ENCODE assay signal across 16 cellular contexts in the genomic region with DNA sequence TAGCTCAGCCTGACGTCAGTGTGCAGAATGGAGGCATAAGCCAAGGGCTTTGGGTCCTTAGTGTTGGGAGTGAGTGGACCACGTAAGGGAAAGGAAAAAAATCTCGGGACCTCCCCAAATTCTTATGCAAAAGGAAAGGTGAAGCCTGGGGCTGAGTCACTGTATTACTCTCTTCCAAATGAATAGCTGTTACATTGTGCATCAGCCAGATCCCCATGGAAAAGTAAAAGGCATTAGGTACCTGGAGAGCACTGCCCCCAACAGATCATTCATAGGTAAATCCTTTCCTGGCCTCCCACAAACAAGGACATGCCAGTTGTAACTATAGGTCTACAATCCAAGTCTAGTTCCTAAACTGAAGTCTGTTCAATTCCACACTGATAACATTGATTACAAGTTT.
DNase-seq lines count a peak whose midpoint lies in the region; ATAC-seq, FAIRE-seq and TF ChIP-seq lines count a peak whose summit lies in the region.
"Had no signal": no experiment of that assay in that cellular context is flagged by ENCODE, and none has a peak within 500 bp of the region (broad histone marks: within the 10 kb centered on the region; RNA-seq: fewer than 3 reads in every experiment).

No MANE protein-coding gene starts in this region.

- H3K36me3 ChIP-seq in endodermal cell (ENCODE audit: control insufficient read depth, insufficient read depth, low read length) (no peaks in the 10 kb centered on the region), HepG2 (replicated peaks in 1 of 2; ENCODE audit: control insufficient read depth in 1 of 2, insufficient read depth in 2 of 2, low read length in 2 of 2) (no peaks in the 10 kb centered on the region)
- H3K36me3 ChIP-seq: BLaER1, SJCRH30 had no signal

- H3K27ac ChIP-seq in endodermal cell (ENCODE audit: low read depth, low read length) (no peak overlapping the region), HepG2 (ENCODE audit: extremely low read length, insufficient read depth, low read length) (no peak overlapping the region)
- H3K27ac ChIP-seq: BLaER1, SJCRH30 had no signal

- H3K4me2 ChIP-seq in HepG2 (ENCODE audit: low read depth, low read length), result no peak overlapping the region
- H3K4me2 ChIP-seq: BLaER1 had no signal

- H3K9me3 Mint-ChIP-seq in endodermal cell, result peaks cover 8% of the 10 kb centered on the region

- H3K9ac ChIP-seq in endodermal cell (ENCODE audit: extremely low read depth, low read length, poor library complexity, severe bottlenecking) (no peak overlapping the region), HepG2 (ENCODE audit: insufficient read depth, low read depth, low read length) (no peak overlapping the region)
- H3K9ac ChIP-seq: BLaER1 had no signal

- no peak overlapping the region for H2AFZ ChIP-seq in HepG2 (ENCODE audit: low read length)

- CTCF ChIA-PET in HepG2 (lab: Yijun Ruan, JAX; ENCODE audit: low intra/inter-chr PET ratio, low total read pairs), result no interaction called here

- H4K20me1 ChIP-seq in HepG2 (ENCODE audit: insufficient read depth, low read length), result no peaks in the 10 kb centered on the region
- H4K20me1 ChIP-seq: BLaER1 had no signal

- H3K27ac Mint-ChIP-seq in endodermal cell, result peak overlapping the region; percentile 14
- H3K27ac Mint-ChIP-seq: stimulated activated memory B cell treated with anti-CD40 and anti-IgM and Interleukin-4, amounts not matched to agents 10 μg/mL and 1 μg/mL and 100 μg/mL, for 72 hours had no signal

- TF ChIP-seq EP300 in Ishikawa (IDR thresholded peaks at IDR 0.05; ENCODE audit: borderline replicate concordance) (no peak), HepG2 (IDR thresholded peaks at IDR 0.05; ENCODE audit: low read depth in 2 of 2, low read length in 2 of 2) (no peak), HepG2 (CRISPR knock-in tag; IDR thresholded peaks at IDR 0.05; ENCODE audit: borderline replicate concordance) (no peak)

- POLR2A ChIA-PET in HepG2 (lab: Yijun Ruan, JAX), result no interaction called here

- H3K4me1 Mint-ChIP-seq in endodermal cell, result peaks cover 10% of the 10 kb centered on the region
- H3K4me1 Mint-ChIP-seq: stimulated activated memory B cell treated with anti-CD40 and anti-IgM and Interleukin-4, amounts not matched to agents 10 μg/mL and 1 μg/mL and 100 μg/mL, for 72 hours had no signal

- no peaks in the 10 kb centered on the region for H3K79me2 ChIP-seq in HepG2 (ENCODE audit: insufficient read depth, low read length)

- DNase-seq in EL (peak; percentile 2), endodermal cell (peak; percentile 67), HepG2 (ENCODE audit: low spot score) (peak; percentile 12), SHP77 (lab: John Stamatoyannopoulos, UW) (no peak), frontal cortex (ENCODE audit: low spot score in 2 of 2) (no peak)
- DNase-seq: activated CD8-positive, alpha-beta memory T cell treated with anti-CD3 and anti-CD28 coated beads, Interleukin-2, amount 50 U/mL, for 48 hours; HCEC 1CT; NCI-H1105; right cardiac atrium; SJCRH30; stimulated activated CD4-positive, alpha-beta T cell treated with anti-CD3 and anti-CD28 coated beads, Interleukin-4, amount 100 ng/mL, for 1 hour had no signal

- no peak overlapping the region for H3K4me3 Mint-ChIP-seq in endodermal cell
- H3K4me3 Mint-ChIP-seq: stimulated activated memory B cell treated with anti-CD40 and anti-IgM and Interleukin-4, amounts not matched to agents 10 μg/mL and 1 μg/mL and 100 μg/mL, for 72 hours had no signal

- no peak overlapping the region for H3K4me3 ChIP-seq in endodermal cell (ENCODE audit: low read length)
- no peak overlapping the region for H3K4me3 ChIP-seq in HepG2 (replicated peaks in 1 of 3; ENCODE audit: insufficient read depth in 1 of 3, low read depth in 2 of 3, low read length in 3 of 3)
- H3K4me3 ChIP-seq: BLaER1, SJCRH30 had no signal

- H3K27me3 ChIP-seq in endodermal cell (ENCODE audit: control insufficient read depth, insufficient read depth, low read length, poor library complexity, severe bottlenecking) (no peaks in the 10 kb centered on the region), HepG2 (ENCODE audit: control insufficient read depth in 1 of 2, insufficient read depth in 2 of 2, low read length in 2 of 2) (no peaks in the 10 kb centered on the region)
- H3K27me3 ChIP-seq: BLaER1, SJCRH30 had no signal

- peak; percentile 65 for TF ChIP-seq RAD21 in Ishikawa (IDR thresholded peaks at IDR 0.05; ENCODE audit: low read depth)
- TF ChIP-seq RAD21 in HepG2 (CRISPR knock-in tag; IDR thresholded peaks at IDR 0.05), result no peak

- TF ChIP-seq CTCF in endodermal cell (conservative IDR thresholded peaks at IDR 0.05), result peak; percentile 66
- TF ChIP-seq CTCF in HepG2 (CRISPR knock-in tag; IDR thresholded peaks at IDR 0.05), result peak; percentile 56

- H3K36me3 Mint-ChIP-seq in endodermal cell (ENCODE audit: low read depth), result peaks cover 3% of the 10 kb centered on the region
- H3K36me3 Mint-ChIP-seq: stimulated activated memory B cell treated with anti-CD40 and anti-IgM and Interleukin-4, amounts not matched to agents 10 μg/mL and 1 μg/mL and 100 μg/mL, for 72 hours had no signal

- intact Hi-C loops in HepG2 (cut with micrococcal nuclease; ENCODE audit: unreplicated experiment), result loop anchor here (1.0 kb wide), 1 partner anchor 171 kb away; the partner anchor contains the start of gene C1GALT1

- no peaks in the 10 kb centered on the region for H3K27me3 Mint-ChIP-seq in endodermal cell (ENCODE audit: insufficient read depth)

- ATAC-seq in HepG2 (peak; percentile 69), GM19395 (IDR thresholded peaks at IDR 0.05; ENCODE audit: unreplicated experiment) (no peak), HG03095 (IDR thresholded peaks at IDR 0.05; ENCODE audit: unreplicated experiment) (no peak)
- ATAC-seq: right cardiac atrium; stimulated activated memory B cell treated with anti-CD40 and anti-IgM and Interleukin-4, amounts not matched to agents 10 μg/mL and 1 μg/mL and 100 μg/mL, for 72 hours had no signal

- no peak for TF ChIP-seq POLR2A in HepG2 (IDR thresholded peaks at IDR 0.05; ENCODE audit: insufficient read depth in 1 of 2, low read depth in 2 of 2, low read length in 2 of 2)

- H3K9me3 ChIP-seq in endodermal cell (ENCODE audit: control insufficient read depth, low read length) (peaks cover 16% of the 10 kb centered on the region), HepG2 (ENCODE audit: low read length) (no peaks in the 10 kb centered on the region)
- H3K9me3 ChIP-seq: BLaER1, SJCRH30 had no signal

- in situ Hi-C loops in HepG2 (cut with HindIII; ENCODE audit: extremely low pct_ligation_motif_present, low pct_unique_long_range_greater_than_20kb), result no loop called here

- FAIRE-seq in HepG2 (lab: Jason Lieb, UNC) (peak; percentile 12), frontal cortex (lab: Jason Lieb, UNC) (no peak)

- H3K4me1 ChIP-seq in endodermal cell (ENCODE audit: control insufficient read depth, insufficient read depth, low read length) (no peaks in the 10 kb centered on the region), HepG2 (ENCODE audit: insufficient read depth, low read length) (no peaks in the 10 kb centered on the region)
- H3K4me1 ChIP-seq: BLaER1, SJCRH30 had no signal

- BruUV-seq in HepG2 (replicated peaks; lab: Mats Ljungman, UMichigan), result no TSS peak

- 57 to 65% methylated on average over 3 of the region's 3 CpGs for WGBS in endodermal cell (ENCODE audit: insufficient coverage in 1 of 2, insufficient read length in 1 of 2), 2 experiments
- WGBS in HepG2 (ENCODE audit: low lambda C conversion rate), result 28% methylated on average over 3 of the region's 3 CpGs

TF ChIP-seq in Ishikawa, 13 proteins besides CTCF, POLR2A, EP300 and RAD21 (continues in another document):
- no peak for TF ChIP-seq EGR1 (IDR thresholded peaks at IDR 0.05)
- no peak for TF ChIP-seq NFIC (IDR thresholded peaks at IDR 0.05)
- TF ChIP-seq FOXM1 (IDR thresholded peaks at IDR 0.05; ENCODE audit: borderline replicate concordance, low read depth), result no peak
- TF ChIP-seq TAF1 (IDR thresholded peaks at IDR 0.05; ENCODE audit: low read depth), result no peak
- TF ChIP-seq CREB1 (IDR thresholded peaks at IDR 0.05; ENCODE audit: low read depth), result no peak
- TF ChIP-seq TCF12 (IDR thresholded peaks at IDR 0.05; ENCODE audit: low read depth), result no peak

TF ChIP-seq in HepG2, 621 proteins besides CTCF, POLR2A, EP300 and RAD21:
- TF ChIP-seq, protein P1, sequence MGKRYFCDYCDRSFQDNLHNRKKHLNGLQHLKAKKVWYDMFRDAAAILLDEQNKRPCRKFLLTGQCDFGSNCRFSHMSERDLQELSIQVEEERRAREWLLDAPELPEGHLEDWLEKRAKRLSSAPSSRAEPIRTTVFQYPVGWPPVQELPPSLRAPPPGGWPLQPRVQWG (CRISPR knock-in tag; IDR thresholded peaks at IDR 0.05; ENCODE audit: borderline replicate concordance, low read depth), result no peak
- TF ChIP-seq STAG1 (CRISPR knock-in tag; IDR thresholded peaks at IDR 0.05) (peak; percentile 69), ZNF572 (CRISPR knock-in tag; IDR thresholded peaks at IDR 0.05) (no peak), MLLT10 (CRISPR knock-in tag; IDR thresholded peaks at IDR 0.05) (no peak), STAT5B (CRISPR knock-in tag; IDR thresholded peaks at IDR 0.05) (no peak)

Comparison
In these comparisons a context has a peak if more than half of its experiments do, and no peak if none do; other contexts are left out.
1. DNase-seq: peak in EL (single experiment), endodermal cell (single experiment) and HepG2 (single experiment); none in SHP77 (0 of 2) and frontal cortex (0 of 2).